ENCODE assay signal across 28 cellular contexts in the genomic region with DNA sequence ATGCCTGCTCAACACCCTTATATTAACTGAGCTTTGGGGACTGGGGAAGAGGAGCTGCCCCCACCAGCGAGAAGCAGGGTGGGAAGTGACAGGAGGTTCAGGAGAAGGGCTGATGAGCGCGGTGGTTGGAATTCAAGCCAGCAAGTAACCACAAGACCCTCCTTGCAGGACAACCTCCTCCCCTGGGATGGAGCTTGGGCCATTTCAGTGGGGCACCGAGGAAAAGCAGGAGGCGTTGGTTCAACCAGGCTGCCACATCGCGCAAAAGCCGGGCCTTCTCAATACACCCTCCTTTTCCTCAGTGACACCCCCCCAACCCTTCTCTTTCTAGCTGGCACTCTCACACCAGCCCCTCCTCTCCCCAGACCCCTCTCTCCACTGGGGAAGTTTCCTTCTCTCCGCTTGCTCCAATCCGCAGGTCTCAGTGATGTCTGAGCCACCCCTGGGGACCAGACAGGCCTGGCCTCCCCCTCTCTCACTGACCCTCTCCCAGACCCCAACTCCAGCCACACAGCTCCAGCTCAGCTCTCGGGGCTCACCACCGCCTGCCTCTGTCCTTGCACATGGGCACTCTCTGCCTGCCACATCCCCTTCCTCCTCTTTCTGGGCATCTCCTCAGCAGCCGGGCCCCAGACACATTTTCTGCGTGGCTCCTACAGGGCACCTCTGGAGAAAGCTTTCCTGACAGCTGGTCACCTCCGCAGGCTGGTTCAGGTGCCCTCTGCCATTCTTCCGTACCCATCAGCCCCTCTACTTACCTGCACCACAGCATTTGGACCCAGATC. TPM values are rescaled to one million over a fixed set of nuclear protein-coding genes. Genes with fewer than 3 reads are reported as not detected.
"Had no signal": no experiment of that assay in that cellular context is flagged by ENCODE, and none has a peak within 500 bp of the region (broad histone marks: within the 10 kb centered on the region; RNA-seq: fewer than 3 reads in every experiment).

No MANE protein-coding gene starts in this region.

- H3K9me3 ChIP-seq: esophagus muscularis mucosa, gastroesophageal sphincter, heart right ventricle, mucosa of descending colon, psoas muscle, sigmoid colon, thoracic aorta, tibial nerve, upper lobe of left lung had no signal

- H3K4me1 ChIP-seq: esophagus muscularis mucosa, foreskin keratinocyte, gastroesophageal sphincter, sigmoid colon, tibial nerve, upper lobe of left lung had no signal

- DNase-seq: dermis blood vessel endothelial cell; effector memory CD4-positive, alpha-beta T cell; foreskin keratinocyte; heart right ventricle; hippocampal formation; kidney glomerular epithelial cell; left ventricle myocardium superior; mucosa of descending colon; naive B cell; psoas muscle; right cardiac atrium; sigmoid colon; stimulated activated CD4-positive, alpha-beta T cell treated with anti-CD3 and anti-CD28 coated beads, Interleukin-15, amount 100 ng/mL, for 24 hours; stimulated activated CD4-positive, alpha-beta T cell treated with anti-CD3 and anti-CD28 coated beads, Interleukin-2, amount 100 ng/mL, for 48 hours; stimulated activated naive B cell treated with anti-CD40 and anti-IgM and Interleukin-4, amounts not matched to agents 10 μg/mL and 1 μg/mL and 100 μg/mL, for 72 hours; upper lobe of left lung had no signal

- H3K4me3 ChIP-seq: coronary artery, esophagus muscularis mucosa, gastroesophageal sphincter, heart right ventricle, lung, mucosa of descending colon, psoas muscle, sigmoid colon, skin epidermis, thoracic aorta, tibial nerve, upper lobe of left lung had no signal

- H3K27ac ChIP-seq: coronary artery, esophagus muscularis mucosa, foreskin keratinocyte, gastroesophageal sphincter, heart right ventricle, psoas muscle, sigmoid colon, skin epidermis, thoracic aorta, tibial nerve, upper lobe of left lung had no signal

- H3K36me3 ChIP-seq: esophagus muscularis mucosa, gastroesophageal sphincter, heart right ventricle, sigmoid colon, thoracic aorta, tibial nerve, upper lobe of left lung had no signal

- FAIRE-seq: endothelial cell of umbilical vein, islet of Langerhans had no signal

- H3K27me3 ChIP-seq: sigmoid colon, tibial nerve, upper lobe of left lung had no signal

RNA-seq across cellular contexts. Expression of a gene that starts 44.5 kb away (rescaled TPM):
- total RNA-seq: natural killer cell treated with Interleukin-12 subunit alpha and Interleukin-12 subunit beta and Interleukin-15 and Interleukin-18, amount 100 ng/mL, for 72 hours; osteocyte; psoas muscle; renal cortical epithelial cell; thoracic aorta had no signal
